In the genomic region with DNA sequence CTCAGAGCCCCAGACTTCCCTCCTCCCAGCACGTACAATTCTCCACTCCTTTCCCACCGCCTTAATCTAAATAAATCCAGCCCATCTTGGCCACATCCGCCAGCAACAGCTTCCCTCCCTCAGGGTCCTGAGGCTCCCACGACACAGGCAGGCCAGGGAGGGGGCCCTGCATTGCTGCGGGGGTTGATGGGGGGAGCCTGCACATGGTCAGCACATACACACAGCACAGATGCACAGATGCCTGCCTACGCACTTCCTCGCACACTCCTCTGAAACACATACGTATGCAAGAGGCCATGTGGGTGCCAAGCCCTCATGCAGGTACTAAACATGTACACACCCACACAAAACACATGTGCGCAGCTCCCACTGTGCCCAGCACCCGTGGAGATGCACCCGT, we compare ENCODE assay signal across 9 cellular contexts. TPM values are rescaled to one million over a fixed set of nuclear protein-coding genes. Genes with fewer than 3 reads are reported as not detected.
DNase-seq lines count a peak whose midpoint lies in the region; ATAC-seq and TF ChIP-seq lines count a peak whose summit lies in the region.
"Had no signal": no experiment of that assay in that cellular context is flagged by ENCODE, and none has a peak within 500 bp of the region (broad histone marks: within the 10 kb centered on the region; RNA-seq: fewer than 3 reads in every experiment).

No MANE protein-coding gene starts in this region.

- no peaks in the 10 kb centered on the region for H3K36me3 ChIP-seq in duodenal mucosa (ENCODE audit: control insufficient read depth in 1 of 2, insufficient read depth in 2 of 2, low read length in 2 of 2)
- peaks cover 0 to 3% of the 10 kb centered on the region in 2 donors for H3K36me3 ChIP-seq in muscle layer of duodenum (ENCODE audit: control insufficient read depth in 1 of 2, insufficient read depth in 2 of 2, low read length in 2 of 2)
- no peaks in the 10 kb centered on the region for H3K36me3 ChIP-seq in transverse colon

- ATAC-seq in GM21528 (IDR thresholded peaks at IDR 0.05; ENCODE audit: low FRiP score, unreplicated experiment), result no peak

- peaks cover 24 to 51% of the 10 kb centered on the region in 2 donors for H3K4me1 ChIP-seq in duodenal mucosa (ENCODE audit: control insufficient read depth in 1 of 2, insufficient read depth in 2 of 2, low read length in 2 of 2)
- H3K4me1 ChIP-seq in muscle layer of duodenum (ENCODE audit: control insufficient read depth in 1 of 2, insufficient read depth in 2 of 2, low read length in 2 of 2), result peaks cover 16 to 73% of the 10 kb centered on the region in 2 donors
- peaks cover 34 to 78% (median 61%) of the 10 kb centered on the region in 4 donors for H3K4me1 ChIP-seq in transverse colon

- no peak for TF ChIP-seq EP300 in transverse colon (IDR thresholded peaks at IDR 0.05; ENCODE audit: low read depth)

- H3K27ac ChIP-seq in duodenal mucosa (ENCODE audit: low read depth, low read length) (peak overlapping the region; percentile 75), muscle layer of duodenum (ENCODE audit: low read length) (peak overlapping the region; percentile 84), transverse colon (peak overlapping the region; percentile 74 to 89 (median 81))

- H3K27me3 ChIP-seq in duodenal mucosa (ENCODE audit: control insufficient read depth in 1 of 2, insufficient read depth in 2 of 2, low read length in 2 of 2) (no peaks in the 10 kb centered on the region), muscle layer of duodenum (ENCODE audit: low read depth, low read length) (no peaks in the 10 kb centered on the region), transverse colon (no peaks in the 10 kb centered on the region)

- in situ Hi-C loops in transverse colon (cut with MboI; ENCODE audit: low pct_ligation_motif_present in 1 of 4, low pct_unique_long_range_greater_than_20kb in 1 of 4, low sequenced_read_pairs in 3 of 4), result loop anchor here in 2 of 4 donors (25.0 kb wide), 1 partner anchor 296 kb away; the partner anchor contains the start of gene RPS14 (in 2 of the 2)

- H3K9me3 ChIP-seq in duodenal mucosa (ENCODE audit: control insufficient read depth in 1 of 2, low read length in 2 of 2) (no peaks in the 10 kb centered on the region), muscle layer of duodenum (ENCODE audit: control insufficient read depth in 1 of 2, low read length in 2 of 2) (no peaks in the 10 kb centered on the region), transverse colon (no peaks in the 10 kb centered on the region)

- H3K4me3 ChIP-seq in duodenal mucosa (ENCODE audit: low read depth in 1 of 2, low read length in 2 of 2) (no peak overlapping the region), muscle layer of duodenum (ENCODE audit: low read depth in 1 of 2, low read length in 2 of 2) (no peak overlapping the region), transverse colon (no peak overlapping the region)

- no peak overlapping the region for H3K9ac ChIP-seq in duodenal mucosa (ENCODE audit: low read depth in 1 of 2, low read length in 2 of 2)

- no peak for TF ChIP-seq POLR2A in transverse colon (IDR thresholded peaks at IDR 0.05)

- TF ChIP-seq CTCF in transverse colon (IDR thresholded peaks at IDR 0.05), result no peak

- DNase-seq in M059J (ENCODE audit: low read depth) (peak; percentile 80), transverse colon (no peak), NCI-H2081 treated with DMSO at 0.1 percent for 48 hours (lab: John Stamatoyannopoulos, UW) (no peak)
- DNase-seq in activated CD4-positive, alpha-beta T cell treated with anti-CD3 and anti-CD28 coated beads for 48 hours, result no peak
- DNase-seq: H7 had no signal

- intact Hi-C loops in transverse colon (cut with DNase I; ENCODE audit: low total_unique reads), result no loop called here

- 69% methylated on average over 11 of the region's 11 CpGs; no CpG with 5 or more reads in 1 of the 2 donors for WGBS in transverse colon (ENCODE audit: low coverage in 1 of 2), 2 donors

RNA-seq across cellular contexts. Expression of gene PDGFRB, which starts 14.8 kb away (rescaled TPM):
- 23.5 and 44.4 TPM in 2 replicates for total RNA-seq in M059J (2014; rRNA removed; shearing (Covaris generic))
- 10 to 100 TPM; 20.2 to 56.3 (median 28.3) TPM for total RNA-seq in transverse colon

RNA-seq across cellular contexts. Expression of gene CDX1, which starts 25.7 kb away (rescaled TPM):
- total RNA-seq in M059J (2014; rRNA removed; shearing (Covaris generic)), result not detected in 2 replicates
- total RNA-seq in transverse colon, result 100 to 1,000 TPM; 249 to 540 (median 360) TPM
- total RNA-seq: pulmonary artery endothelial cell had no signal

RNA-seq across cellular contexts. Expression of gene SLC6A7, which starts 49.0 kb away (rescaled TPM):
- not detected in 2 replicates for total RNA-seq in M059J (2014; rRNA removed; shearing (Covaris generic))
- total RNA-seq in transverse colon, result 10 to 100 TPM; 19.5 to 67.7 (median 21.3) TPM
- total RNA-seq: H7, pulmonary artery endothelial cell had no signal

RNA-seq across cellular contexts. Expression of gene CSF1R, which starts 54.5 kb away (rescaled TPM):
- total RNA-seq in M059J (2014; rRNA removed; shearing (Covaris generic)), result 0.22 and 2.4 TPM in 2 replicates
- total RNA-seq in transverse colon, result 10 to 100 TPM in 3 of 4 donors, under 1 TPM in 1; 0.60 to 38.9 (median 14.7) TPM
- total RNA-seq: H7, pulmonary artery endothelial cell had no signal

Comparison
In these comparisons a context has a peak if more than half of its experiments do, and no peak if none do; other contexts are left out.
1. RNA of gene CDX1, which starts 25.7 kb away (total RNA-seq): 249 to 540 TPM in transverse colon; not detected in M059J; every median in the first group is over 100 times any median in the second.
2. RNA of gene SLC6A7, which starts 49.0 kb away (total RNA-seq): 19.5 to 67.7 TPM in transverse colon; not detected in M059J; every median in the first group is over 10 times any median in the second.
3. Peak in every context shown above with its lines, with median percentiles within 50 percentile points of each other: H3K27ac ChIP-seq.